Comparison of ENCODE assay signal across 9 cellular contexts in the genomic region with DNA sequence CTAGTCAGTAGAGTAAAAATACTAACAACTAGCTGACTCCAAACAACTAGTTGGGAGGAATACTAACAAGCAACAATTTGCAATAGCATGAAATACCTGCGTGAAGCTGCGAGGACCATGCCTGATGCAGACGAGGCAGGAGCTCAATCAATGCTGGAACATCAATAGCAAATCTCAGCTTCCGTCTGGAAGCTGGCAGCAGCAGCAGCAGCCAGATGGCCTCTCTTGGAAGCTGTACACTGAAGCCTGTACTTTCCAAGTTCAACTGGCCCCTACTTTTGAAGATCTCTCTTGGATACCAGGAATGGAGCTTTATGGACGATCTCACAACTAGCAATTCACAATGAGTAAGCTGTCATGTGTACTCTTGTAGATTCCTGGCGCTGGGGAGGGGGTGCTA. TPM values are rescaled to one million over a fixed set of nuclear protein-coding genes. Genes with fewer than 3 reads are reported as not detected.
DNase-seq lines count a peak whose midpoint lies in the region; TF ChIP-seq lines count a peak whose summit lies in the region.
"Had no signal": no experiment of that assay in that cellular context is flagged by ENCODE, and none has a peak within 500 bp of the region (broad histone marks: within the 10 kb centered on the region; RNA-seq: fewer than 3 reads in every experiment).

No MANE protein-coding gene starts in this region.

- H3K36me3 ChIP-seq in hepatocyte (replicated peaks; ENCODE audit: insufficient read depth, low read depth) (no peaks in the 10 kb centered on the region), uterus (no peaks in the 10 kb centered on the region)

- CTCF ChIA-PET in HEK293T (lab: Yijun Ruan, JAX) = interaction anchor here (1.4 kb wide), 1 partner anchor 128 kb away, joined by 4 read pairs; no protein-coding TSS in a partner anchor

- intact Hi-C loops in uterus (cut with DNase I; ENCODE audit: low total_unique reads) = no loop called here

- TF ChIP-seq CTCF in hepatocyte (IDR thresholded peaks at IDR 0.05; ENCODE audit: poor library complexity) (no peak), uterus (IDR thresholded peaks at IDR 0.05) (no peak)

- H3K4me1 Mint-ChIP-seq in activated naive CD4-positive, alpha-beta T cell treated with anti-CD3 and anti-CD28 coated beads, Interleukin-2, amount 50 U/mL, for 24 hours = peaks cover 66% of the 10 kb centered on the region

- H3K27ac Mint-ChIP-seq in activated naive CD4-positive, alpha-beta T cell treated with anti-CD3 and anti-CD28 coated beads, Interleukin-2, amount 50 U/mL, for 24 hours = peak overlapping the region; percentile 84

- H3K4me1 ChIP-seq in hepatocyte (ENCODE audit: insufficient read depth) (peaks cover 21% of the 10 kb centered on the region), uterus (no peaks in the 10 kb centered on the region)

- 62 to 70% (median 68%) methylated on average over 6 of the region's 6 CpGs for WGBS in adipose tissue, 3 donors
- WGBS in hepatocyte (ENCODE audit: low lambda C conversion rate, missing lambda C conversion rate) = 68% methylated on average over 6 of the region's 6 CpGs

- H4K20me1 ChIP-seq in hepatocyte (ENCODE audit: insufficient read depth, poor library complexity, severe bottlenecking) = no peaks in the 10 kb centered on the region

- no peaks in the 10 kb centered on the region for H3K9me2 ChIP-seq in hepatocyte (replicated peaks; ENCODE audit: insufficient read depth)

- no peaks in the 10 kb centered on the region for H3K9me3 Mint-ChIP-seq in activated naive CD4-positive, alpha-beta T cell treated with anti-CD3 and anti-CD28 coated beads, Interleukin-2, amount 50 U/mL, for 24 hours

- H3K4me3 Mint-ChIP-seq in activated naive CD4-positive, alpha-beta T cell treated with anti-CD3 and anti-CD28 coated beads, Interleukin-2, amount 50 U/mL, for 24 hours = no peak overlapping the region

- no peak for TF ChIP-seq POLR2A in uterus (IDR thresholded peaks at IDR 0.05)

- peaks cover 2% of the 10 kb centered on the region for H3K36me3 Mint-ChIP-seq in activated naive CD4-positive, alpha-beta T cell treated with anti-CD3 and anti-CD28 coated beads, Interleukin-2, amount 50 U/mL, for 24 hours

- no peak for DNase-seq in activated naive CD4-positive, alpha-beta T cell treated with anti-CD3 and anti-CD28 coated beads, Interleukin-2, amount 50 U/mL, for 16 hours
- DNase-seq in hepatocyte (ENCODE audit: low spot score) (no peak), uterus (no peak), HEK293T (ENCODE audit: extremely low spot score) (no peak), DMS53 (lab: John Stamatoyannopoulos, UW) (no peak)
- no peak for DNase-seq in stimulated activated CD4-positive, alpha-beta T cell treated with anti-CD3 and anti-CD28 coated beads, Interleukin-2, amount 100 ng/mL, for 24 hours

- no peaks in the 10 kb centered on the region for H3K27me3 Mint-ChIP-seq in activated naive CD4-positive, alpha-beta T cell treated with anti-CD3 and anti-CD28 coated beads, Interleukin-2, amount 50 U/mL, for 24 hours

- H3K4me3 ChIP-seq in hepatocyte (no peak overlapping the region), uterus (no peak overlapping the region)
- H3K4me3 ChIP-seq: K562 had no signal

- H3K27ac ChIP-seq in adipose tissue (ENCODE audit: low read depth, low read length) (peak overlapping the region; percentile 56), hepatocyte (peak overlapping the region; percentile 56), uterus (peak overlapping the region; percentile 10 to 19)

- no peaks in the 10 kb centered on the region for H3K27me3 ChIP-seq in hepatocyte
- no peaks in the 10 kb centered on the region for H3K27me3 ChIP-seq in uterus

- no peak overlapping the region for H3K4me2 ChIP-seq in hepatocyte

- POLR2A ChIA-PET in HEK293T (lab: Yijun Ruan, JAX) = interaction anchor here (0.6 kb wide), 1 partner anchor 148 kb away, joined by 3 read pairs; no protein-coding TSS in a partner anchor

- no peak overlapping the region for H2AFZ ChIP-seq in hepatocyte

- H3K79me2 ChIP-seq in hepatocyte = no peaks in the 10 kb centered on the region

- H3K9me3 ChIP-seq in hepatocyte (ENCODE audit: low read depth) (no peaks in the 10 kb centered on the region), uterus (no peaks in the 10 kb centered on the region)

TF ChIP-seq in HEK293T, 16 proteins besides CTCF, POLR2A, EP300 and RAD21:
- no peak for TF ChIP-seq ARNT (IDR thresholded peaks at IDR 0.05)
- no peak for TF ChIP-seq BHLHE40 (IDR thresholded peaks at IDR 0.05; ENCODE audit: borderline replicate concordance)
- no peak for TF ChIP-seq ELF4 (IDR thresholded peaks at IDR 0.05)
- TF ChIP-seq FOXM1 (IDR thresholded peaks at IDR 0.05; ENCODE audit: borderline replicate concordance) = no peak
- no peak for TF ChIP-seq SUZ12 (IDR thresholded peaks at IDR 0.05)
- no peak for TF ChIP-seq NFRKB (IDR thresholded peaks at IDR 0.05)
- TF ChIP-seq LEF1 (IDR thresholded peaks at IDR 0.05; ENCODE audit: borderline replicate concordance) = no peak
- TF ChIP-seq, protein P1, sequence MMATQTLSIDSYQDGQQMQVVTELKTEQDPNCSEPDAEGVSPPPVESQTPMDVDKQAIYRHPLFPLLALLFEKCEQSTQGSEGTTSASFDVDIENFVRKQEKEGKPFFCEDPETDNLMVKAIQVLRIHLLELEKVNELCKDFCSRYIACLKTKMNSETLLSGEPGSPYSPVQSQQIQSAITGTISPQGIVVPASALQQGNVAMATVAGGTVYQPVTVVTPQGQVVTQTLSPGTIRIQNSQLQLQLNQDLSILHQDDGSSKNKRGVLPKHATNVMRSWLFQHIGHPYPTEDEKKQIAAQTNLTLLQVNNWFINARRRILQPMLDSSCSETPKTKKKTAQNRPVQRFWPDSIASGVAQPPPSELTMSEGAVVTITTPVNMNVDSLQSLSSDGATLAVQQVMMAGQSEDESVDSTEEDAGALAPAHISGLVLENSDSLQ (IDR thresholded peaks at IDR 0.05) = no peak
- no peak for TF ChIP-seq FOXA1 (IDR thresholded peaks at IDR 0.05)
- no peak for TF ChIP-seq HDGF (IDR thresholded peaks at IDR 0.05; ENCODE audit: borderline replicate concordance)
- no peak for TF ChIP-seq TARDBP (IDR thresholded peaks at IDR 0.05)
- TF ChIP-seq FOXK2 (IDR thresholded peaks at IDR 0.05) = no peak
- TF ChIP-seq CTBP1 (IDR thresholded peaks at IDR 0.05; ENCODE audit: borderline replicate concordance) = no peak
- no peak for TF ChIP-seq ZNF384 (IDR thresholded peaks at IDR 0.05)
- TF ChIP-seq L3MBTL2 (conservative IDR thresholded peaks at IDR 0.05) = no peak

RNA-seq across cellular contexts. Expression of gene THBS1, which starts 47.9 kb away (rescaled TPM):
- polyA plus RNA-seq in adipose tissue = 100 to 1,000 TPM in 2 of 3 donors, 10 to 100 TPM in 1; 44.6 to 868 (median 169) TPM
- 191 and 220 TPM in 2 replicates for total RNA-seq in hepatocyte
- 82.9 and 105 TPM in 2 replicates for polyA plus RNA-seq in hepatocyte
- 100 to 1,000 TPM; 119 to 341 (median 210) TPM for total RNA-seq in uterus
